18 cellular contexts compared by ENCODE assay signal in the genomic region with DNA sequence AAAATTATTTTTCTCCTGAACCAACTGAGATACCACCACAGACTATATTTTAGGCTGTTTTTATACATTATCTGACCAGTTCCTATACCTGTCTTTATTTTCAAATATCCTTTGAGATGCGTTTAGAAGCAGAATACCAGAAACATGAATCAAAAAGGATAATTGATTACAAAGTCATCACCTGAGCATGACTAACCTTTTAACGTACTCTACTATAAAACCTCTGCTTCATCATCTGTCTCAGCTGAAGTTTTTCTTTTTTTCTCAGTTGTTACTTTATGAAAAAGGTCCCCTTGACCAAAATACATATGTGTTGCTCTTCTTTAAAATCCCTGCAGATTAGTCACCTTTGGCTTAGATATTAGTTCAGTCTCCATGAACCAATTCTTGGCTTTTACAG.
"Had no signal": no experiment of that assay in that cellular context is flagged by ENCODE, and none has a peak within 500 bp of the region (broad histone marks: within the 10 kb centered on the region; RNA-seq: fewer than 3 reads in every experiment).

No MANE protein-coding gene starts in this region.

- H3K36me3 Mint-ChIP-seq: stimulated activated naive B cell treated with anti-CD40 and anti-IgM and Interleukin-4, amounts not matched to agents 10 μg/mL and 1 μg/mL and 100 μg/mL, for 72 hours had no signal

- DNase-seq: cortex of kidney; dorsolateral prefrontal cortex; effector CD8-positive, alpha-beta T cell; foreskin fibroblast; mucosa of descending colon; naive thymus-derived CD8-positive, alpha-beta T cell; posterior cingulate gyrus; stimulated activated CD4-positive, alpha-beta T cell treated with anti-CD3 and anti-CD28 coated beads, Interleukin-2, amount 100 ng/mL, for 24 hours; stimulated activated CD4-positive, alpha-beta T cell treated with anti-CD3 and anti-CD28 coated beads, Interleukin-4, amount 100 ng/mL, for 4 hours; stimulated activated naive B cell treated with anti-CD40 and anti-IgM and Interleukin-4, amounts not matched to agents 10 μg/mL and 1 μg/mL and 100 μg/mL, for 72 hours; stimulated activated naive CD8-positive, alpha-beta T cell treated with anti-CD3 and anti-CD28 coated beads, Interleukin-15, amount 100 ng/mL, for 72 hours; testis; upper lobe of right lung had no signal

- H3K4me1 ChIP-seq: esophagus muscularis mucosa, testis, tibial nerve, upper lobe of right lung, vagina had no signal

- ATAC-seq: mucosa of descending colon; naive thymus-derived CD8-positive, alpha-beta T cell; sciatic nerve; stimulated activated naive B cell treated with anti-CD40 and anti-IgM and Interleukin-4, amounts not matched to agents 10 μg/mL and 1 μg/mL and 100 μg/mL, for 72 hours; stimulated activated naive CD8-positive, alpha-beta T cell treated with anti-CD3 and anti-CD28 coated beads, Interleukin-15, amount 100 ng/mL, for 72 hours; upper lobe of right lung had no signal

- H3K27me3 ChIP-seq: esophagus muscularis mucosa, neutrophil, testis, upper lobe of right lung, vagina had no signal

- H3K27ac Mint-ChIP-seq: naive thymus-derived CD8-positive, alpha-beta T cell; stimulated activated naive B cell treated with anti-CD40 and anti-IgM and Interleukin-4, amounts not matched to agents 10 μg/mL and 1 μg/mL and 100 μg/mL, for 72 hours; stimulated activated naive CD8-positive, alpha-beta T cell treated with anti-CD3 and anti-CD28 coated beads, Interleukin-15, amount 100 ng/mL, for 72 hours had no signal

- H3K27ac ChIP-seq: dorsolateral prefrontal cortex, esophagus muscularis mucosa, neutrophil, testis, tibial nerve, upper lobe of right lung, vagina had no signal

- H3K9me3 ChIP-seq: esophagus muscularis mucosa, mucosa of descending colon, neutrophil, testis, tibial nerve, upper lobe of right lung, vagina had no signal

- H3K36me3 ChIP-seq: esophagus muscularis mucosa, neutrophil, tibial nerve, upper lobe of right lung, vagina had no signal

- H3K9me3 Mint-ChIP-seq: naive thymus-derived CD8-positive, alpha-beta T cell; stimulated activated naive B cell treated with anti-CD40 and anti-IgM and Interleukin-4, amounts not matched to agents 10 μg/mL and 1 μg/mL and 100 μg/mL, for 72 hours; stimulated activated naive CD8-positive, alpha-beta T cell treated with anti-CD3 and anti-CD28 coated beads, Interleukin-15, amount 100 ng/mL, for 72 hours had no signal

- H3K27me3 Mint-ChIP-seq: naive thymus-derived CD8-positive, alpha-beta T cell; stimulated activated naive B cell treated with anti-CD40 and anti-IgM and Interleukin-4, amounts not matched to agents 10 μg/mL and 1 μg/mL and 100 μg/mL, for 72 hours; stimulated activated naive CD8-positive, alpha-beta T cell treated with anti-CD3 and anti-CD28 coated beads, Interleukin-15, amount 100 ng/mL, for 72 hours had no signal

- H3K4me1 Mint-ChIP-seq: stimulated activated naive B cell treated with anti-CD40 and anti-IgM and Interleukin-4, amounts not matched to agents 10 μg/mL and 1 μg/mL and 100 μg/mL, for 72 hours had no signal

- H3K4me3 ChIP-seq: dorsolateral prefrontal cortex, esophagus muscularis mucosa, mucosa of descending colon, testis, tibial nerve, upper lobe of right lung, vagina had no signal

- H3K4me3 Mint-ChIP-seq: naive thymus-derived CD8-positive, alpha-beta T cell; stimulated activated naive B cell treated with anti-CD40 and anti-IgM and Interleukin-4, amounts not matched to agents 10 μg/mL and 1 μg/mL and 100 μg/mL, for 72 hours; stimulated activated naive CD8-positive, alpha-beta T cell treated with anti-CD3 and anti-CD28 coated beads, Interleukin-15, amount 100 ng/mL, for 72 hours had no signal
